Comparison of ENCODE assay signal across 30 cellular contexts in the genomic region with DNA sequence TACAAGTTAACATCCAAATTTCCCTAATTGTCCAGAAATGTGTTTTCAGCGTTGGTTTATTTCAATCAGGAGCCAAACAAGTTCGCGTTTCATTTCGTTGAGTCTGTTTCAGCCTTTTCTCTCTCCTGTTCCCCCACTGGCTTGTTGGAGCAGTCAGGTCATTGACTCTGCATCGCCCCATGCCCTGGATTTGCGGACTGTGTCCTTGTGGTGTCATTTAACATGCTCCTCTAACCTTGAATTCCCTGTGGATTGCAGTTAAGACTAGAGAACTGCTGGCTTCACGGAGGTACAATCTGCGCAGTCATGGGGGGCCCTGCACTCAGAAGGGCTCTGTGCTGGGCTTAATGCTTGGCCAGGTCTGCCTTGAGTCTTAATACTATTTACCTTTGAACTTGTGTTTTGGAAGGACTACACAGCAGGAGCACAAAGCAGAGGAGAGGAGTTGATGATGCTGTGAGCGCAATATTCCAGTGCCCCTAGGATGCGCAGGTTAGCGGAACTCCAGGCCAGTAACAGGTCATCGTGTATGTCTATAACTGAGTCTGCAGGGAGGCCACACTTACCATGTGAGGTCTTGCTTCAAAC.
"Had no signal": no experiment of that assay in that cellular context is flagged by ENCODE, and none has a peak within 500 bp of the region (broad histone marks: within the 10 kb centered on the region; RNA-seq: fewer than 3 reads in every experiment).

No MANE protein-coding gene starts in this region.

- H3K4me3 Mint-ChIP-seq: immature natural killer cell; memory B cell; natural killer cell; neural progenitor cell; stimulated activated memory B cell treated with anti-CD40 and anti-IgM and Interleukin-4, amounts not matched to agents 10 μg/mL and 1 μg/mL and 100 μg/mL, for 72 hours; type B pancreatic cell had no signal

- DNase-seq: dermis blood vessel endothelial cell; effector memory CD4-positive, alpha-beta T cell; erythroblast; esophagus squamous epithelium; foreskin melanocyte; hypothalamus; immature natural killer cell; islet precursor cell; kidney glomerular epithelial cell; left colon; left ventricle myocardium superior; lower lobe of right lung; natural killer cell; nucleus accumbens; ovary; posterior cingulate gyrus; psoas muscle; right cardiac atrium; spleen; stimulated activated CD4-positive, alpha-beta T cell treated with anti-CD3 and anti-CD28 coated beads, Interleukin-4, amount 100 ng/mL, for 4 hours; stimulated activated naive CD8-positive, alpha-beta T cell treated with anti-CD3 and anti-CD28 coated beads, Interleukin-15, Interleukin-2, amounts not matched to agents 100 U/mL and 50 U/mL, for 24 hours; substantia nigra; testis; tibial artery had no signal

- H3K36me3 ChIP-seq: esophagus squamous epithelium, lower lobe of right lung, neural progenitor cell, ovary, spleen, tibial artery had no signal

- H3K9me3 ChIP-seq: esophagus squamous epithelium, lower lobe of right lung, ovary, psoas muscle, spleen, testis, tibial artery had no signal

- H3K27me3 ChIP-seq: esophagus squamous epithelium, neural progenitor cell, ovary, spleen, testis, tibial artery had no signal

- H3K4me3 ChIP-seq: coronary artery, esophagus squamous epithelium, lower lobe of right lung, neural progenitor cell, ovary, psoas muscle, skin epidermis, spleen, testis, tibial artery had no signal

- H3K27ac Mint-ChIP-seq: immature natural killer cell; memory B cell; natural killer cell; neural progenitor cell; stimulated activated memory B cell treated with anti-CD40 and anti-IgM and Interleukin-4, amounts not matched to agents 10 μg/mL and 1 μg/mL and 100 μg/mL, for 72 hours; type B pancreatic cell had no signal

- H3K27ac ChIP-seq: coronary artery, esophagus squamous epithelium, lower lobe of right lung, neural progenitor cell, ovary, psoas muscle, skin epidermis, spleen, testis, tibial artery had no signal

- H3K4me1 ChIP-seq: psoas muscle, testis, tibial artery had no signal

- H3K27me3 Mint-ChIP-seq: type B pancreatic cell had no signal

- H3K9me3 Mint-ChIP-seq: immature natural killer cell; memory B cell; natural killer cell; neural progenitor cell; stimulated activated memory B cell treated with anti-CD40 and anti-IgM and Interleukin-4, amounts not matched to agents 10 μg/mL and 1 μg/mL and 100 μg/mL, for 72 hours had no signal

- H3K36me3 Mint-ChIP-seq: immature natural killer cell; memory B cell; neural progenitor cell; stimulated activated memory B cell treated with anti-CD40 and anti-IgM and Interleukin-4, amounts not matched to agents 10 μg/mL and 1 μg/mL and 100 μg/mL, for 72 hours; type B pancreatic cell had no signal

- ATAC-seq: left colon; left ventricle myocardium superior; lower lobe of right lung; natural killer cell; psoas muscle; right cardiac atrium; stimulated activated memory B cell treated with anti-CD40 and anti-IgM and Interleukin-4, amounts not matched to agents 10 μg/mL and 1 μg/mL and 100 μg/mL, for 72 hours; stimulated activated naive CD8-positive, alpha-beta T cell treated with anti-CD3 and anti-CD28 coated beads, Interleukin-15, Interleukin-2, amounts not matched to agents 100 U/mL and 50 U/mL, for 24 hours had no signal
